In genomic region chr13:98222081-98222554, GRCh38 we compare ENCODE assay signal across 19 cellular contexts. TPM values are rescaled to one million over a fixed set of nuclear protein-coding genes. Genes with fewer than 3 reads are reported as not detected.
DNase-seq lines count a peak whose midpoint lies in the region; TF ChIP-seq lines count a peak whose summit lies in the region.
"Had no signal": no experiment of that assay in that cellular context is flagged by ENCODE, and none has a peak within 500 bp of the region (broad histone marks: within the 10 kb centered on the region; RNA-seq: fewer than 3 reads in every experiment).

No MANE protein-coding gene starts in this region.

- H3K27ac ChIP-seq in VCaP: peak overlapping the region; percentile 100
- H3K27ac ChIP-seq in transverse colon: peak overlapping the region in 3 of 4 donors; percentile 1 to 39 (median 8)
- H3K27ac ChIP-seq: 22Rv1, HL-60, spleen, tibial nerve had no signal

- peaks cover 0 to 39% (median 15%) of the 10 kb centered on the region in 4 donors for H3K4me1 ChIP-seq in transverse colon

- no peaks in the 10 kb centered on the region for H3K27me3 ChIP-seq in transverse colon
- H3K27me3 ChIP-seq: spleen, tibial nerve had no signal

- WGBS in transverse colon (ENCODE audit: low coverage in 1 of 2), 2 donors: 50 to 57% methylated on average over 2 to 5 of the region's 5 CpGs

- TF ChIP-seq CTCF in VCaP (conservative IDR thresholded peaks at IDR 0.05): no peak
- TF ChIP-seq CTCF in transverse colon (IDR thresholded peaks at IDR 0.05): no peak

- in situ Hi-C loops in transverse colon (cut with MboI; ENCODE audit: low pct_ligation_motif_present in 1 of 4, low pct_unique_long_range_greater_than_20kb in 1 of 4, low sequenced_read_pairs in 3 of 4): no loop called here

- H3K9me3 ChIP-seq in transverse colon: no peaks in the 10 kb centered on the region
- H3K9me3 ChIP-seq: spleen, tibial nerve had no signal

- H3K36me3 ChIP-seq in transverse colon: no peaks in the 10 kb centered on the region
- H3K36me3 ChIP-seq: spleen had no signal

- intact Hi-C loops in transverse colon (cut with DNase I; ENCODE audit: low total_unique reads): no loop called here

- TF ChIP-seq EP300 in transverse colon (IDR thresholded peaks at IDR 0.05; ENCODE audit: low read depth): no peak

- no peak overlapping the region for H3K4me3 ChIP-seq in transverse colon
- H3K4me3 ChIP-seq: spleen, tibial nerve had no signal

- DNase-seq in NCI-H2081 (lab: John Stamatoyannopoulos, UW) (peak; percentile 16 to 72), NCI-H2081 treated with DMSO at 0.1 percent for 48 hours (lab: John Stamatoyannopoulos, UW) (no peak), iris pigment epithelial cell (ENCODE audit: low read depth) (peak; percentile 58), transverse colon (peak; percentile 37), ecto neural progenitor cell (ENCODE audit: low spot score) (no peak)
- no peak for DNase-seq in activated CD4-positive, alpha-beta T cell treated with anti-CD3 and anti-CD28 coated beads for 4 hours
- no peak for DNase-seq in activated effector memory CD4-positive, alpha-beta T cell treated with Interleukin-2 at 50 U/mL for 16 hours
- DNase-seq: activated CD4-positive, alpha-beta T cell treated with anti-CD3 and anti-CD28 coated beads for 48 hours; activated T-cell treated with anti-CD3 and anti-CD28 coated beads, Interleukin-2, amount 50 U/mL, for 72 hours; central memory CD4-positive, alpha-beta T cell; COR-L47; natural killer cell; NCI-H526; spleen had no signal

- TF ChIP-seq POLR2A in transverse colon (IDR thresholded peaks at IDR 0.05): no peak

RNA-seq across cellular contexts. Expression of gene RNF113B, which starts 45.0 kb away (rescaled TPM):
- not detected for total RNA-seq in transverse colon
- total RNA-seq: activated T-cell treated with anti-CD3 and anti-CD28 coated beads, Interleukin-2, amount 50 U/mL, for 72 hours; natural killer cell; SK-MEL-5; spleen; tibial nerve had no signal

Comparison
In these comparisons a context has a peak if more than half of its experiments do, and no peak if none do; other contexts are left out.
1. DNase-seq: peak in NCI-H2081 (2 of 2), iris pigment epithelial cell (single experiment) and transverse colon (single experiment); none in NCI-H2081 treated with DMSO at 0.1 percent for 48 hours (single experiment), ecto neural progenitor cell (single experiment), activated CD4-positive, alpha-beta T cell treated with anti-CD3 and anti-CD28 coated beads for 4 hours (0 of 2) and activated effector memory CD4-positive, alpha-beta T cell treated with Interleukin-2 at 50 U/mL for 16 hours (single experiment).